ENCODE assay signal across 8 cellular contexts in the genomic region with DNA sequence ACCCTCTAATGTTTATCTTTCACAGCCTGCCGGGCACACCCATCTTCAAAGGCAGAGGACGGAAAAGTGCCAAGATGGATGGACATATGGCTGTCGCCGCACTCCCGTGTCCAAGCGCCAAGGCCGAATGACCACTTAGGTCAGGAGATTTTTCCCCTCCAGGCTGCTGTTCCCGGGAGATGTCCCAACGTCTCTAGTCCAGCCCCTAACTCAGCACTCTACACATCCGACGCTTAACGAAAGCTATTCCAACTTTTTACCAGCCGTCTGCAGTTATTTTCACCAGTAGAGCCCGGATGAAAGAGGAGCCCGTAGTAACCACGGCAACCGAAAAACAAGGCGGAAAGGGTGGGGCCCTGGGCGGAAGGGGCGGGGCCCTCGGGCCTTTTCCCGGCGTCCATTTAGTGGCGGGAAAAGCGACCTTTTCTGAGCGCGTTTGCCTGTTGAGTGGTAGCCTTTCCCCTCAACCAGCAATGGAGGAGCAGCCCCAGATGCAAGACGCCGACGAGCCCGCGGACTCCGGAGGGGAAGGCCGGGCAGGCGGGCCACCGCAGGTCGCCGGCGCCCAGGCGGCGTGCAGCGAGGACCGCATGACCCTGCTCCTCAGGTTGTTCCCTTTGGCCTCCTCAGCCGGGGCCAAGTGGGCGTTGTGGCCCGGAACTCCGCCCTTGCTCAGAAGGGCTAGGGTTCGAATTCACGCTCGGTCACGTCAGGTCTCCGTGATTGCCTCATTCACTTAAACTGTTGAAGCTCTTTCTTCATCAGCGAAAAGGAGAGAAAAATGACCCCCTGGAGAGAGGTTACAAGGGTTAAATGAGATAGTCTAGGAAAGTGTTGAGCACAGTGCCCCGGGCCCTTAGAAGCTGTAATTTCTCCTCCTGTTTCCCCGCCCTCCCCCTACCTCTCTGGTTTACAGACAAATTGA. TPM values are rescaled to one million over a fixed set of nuclear protein-coding genes. Genes with fewer than 3 reads are reported as not detected.
DNase-seq lines count a peak whose midpoint lies in the region; ATAC-seq and TF ChIP-seq lines count a peak whose summit lies in the region.

A gene with protein sequence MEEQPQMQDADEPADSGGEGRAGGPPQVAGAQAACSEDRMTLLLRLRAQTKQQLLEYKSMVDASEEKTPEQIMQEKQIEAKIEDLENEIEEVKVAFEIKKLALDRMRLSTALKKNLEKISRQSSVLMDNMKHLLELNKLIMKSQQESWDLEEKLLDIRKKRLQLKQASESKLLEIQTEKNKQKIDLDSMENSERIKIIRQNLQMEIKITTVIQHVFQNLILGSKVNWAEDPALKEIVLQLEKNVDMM (plus strand): TSS at position 422 of the 925 bp plus-strand sequence. CDS start 52 bp downstream, at position 474.

- H3K27me3 ChIP-seq in H7 (ENCODE audit: control insufficient read depth, insufficient read depth, low read length) (no peaks in the 10 kb centered on the region), Loucy (ENCODE audit: insufficient read depth, low read length, poor library complexity, severe bottlenecking) (no peaks in the 10 kb centered on the region), RWPE2 (ENCODE audit: insufficient read depth, poor library complexity, severe bottlenecking) (no peaks in the 10 kb centered on the region)

- no peaks in the 10 kb centered on the region for H3K9me3 ChIP-seq in Loucy (ENCODE audit: insufficient read depth, low read depth, low read length)
- H3K9me3 ChIP-seq in RWPE2 (ENCODE audit: severe bottlenecking), result no peaks in the 10 kb centered on the region

- POLR2A ChIA-PET in naive thymus-derived CD8-positive, alpha-beta T cell (lab: Charles Lee), result interaction anchor here (0.6 to 3.1 kb wide), 5 partner anchors 11 to 143 kb away, joined by 5 to 12 read pairs (median 6); partner anchors contain the start of genes CCDC125, CCNB1 and CDK7

- peak within 1 kb of the TSS; percentile 92 for H3K4me3 Mint-ChIP-seq in activated T-helper 17 cell treated with anti-CD3 and anti-CD28 coated beads, Interleukin-2, amount 50 U/mL, for 72 hours
- peak within 1 kb of the TSS; percentile 86 to 94 (median 90) for H3K4me3 Mint-ChIP-seq in naive thymus-derived CD8-positive, alpha-beta T cell

- no peaks in the 10 kb centered on the region for H3K9me2 ChIP-seq in Loucy (replicated peaks; ENCODE audit: low read depth, low read length)

- no peaks in the 10 kb centered on the region for H3K4me1 Mint-ChIP-seq in activated T-helper 17 cell treated with anti-CD3 and anti-CD28 coated beads, Interleukin-2, amount 50 U/mL, for 72 hours
- H3K4me1 Mint-ChIP-seq in naive thymus-derived CD8-positive, alpha-beta T cell, result peaks cover 7 to 20% (median 15%) of the 10 kb centered on the region in 4 donors

- H3K79me2 ChIP-seq in Loucy (ENCODE audit: insufficient read depth, low read length), result peaks cover 9% of the 10 kb centered on the region; the same call in 1 of the 2 replicates

- peak within 1 kb of the TSS; percentile 85 for H3K4me2 ChIP-seq in Loucy (ENCODE audit: low read depth, low read length, poor library complexity, severe bottlenecking)

- peaks cover 13% of the 10 kb centered on the region for H3K36me3 ChIP-seq in H7 (replicated peaks; ENCODE audit: control insufficient read depth, insufficient read depth, low read length)
- no peaks in the 10 kb centered on the region for H3K36me3 ChIP-seq in Loucy (ENCODE audit: insufficient read depth, low read length)
- H3K36me3 ChIP-seq in RWPE2 (ENCODE audit: low read depth), result peaks cover 30% of the 10 kb centered on the region

- TF ChIP-seq CTCF in Loucy (conservative IDR thresholded peaks at IDR 0.05; ENCODE audit: low read length) (no peak), RWPE2 (IDR thresholded peaks at IDR 0.05; ENCODE audit: poor library complexity, severe bottlenecking) (no peak), fibroblast of mammary gland (conservative IDR thresholded peaks at IDR 0.05; ENCODE audit: control insufficient read depth, insufficient read depth, low read depth, low read length) (no peak)

- peak within 1 kb of the TSS; percentile 89 for H2AFZ ChIP-seq in Loucy (ENCODE audit: low read length)

- H3K27ac ChIP-seq in RWPE2 (ENCODE audit: poor library complexity, severe bottlenecking), result peak within 1 kb of the TSS; percentile 66

- peaks cover 25% of the 10 kb centered on the region for H3K36me3 Mint-ChIP-seq in activated T-helper 17 cell treated with anti-CD3 and anti-CD28 coated beads, Interleukin-2, amount 50 U/mL, for 72 hours (ENCODE audit: low read depth)
- H3K36me3 Mint-ChIP-seq in naive thymus-derived CD8-positive, alpha-beta T cell, result peaks cover 0 to 3% (median 1%) of the 10 kb centered on the region in 3 donors

- DNase-seq in ELR (ENCODE audit: low read depth) (peak; percentile 94), H7 (peak; percentile 91), RWPE2 (ENCODE audit: low spot score) (peak; percentile 89), fibroblast of mammary gland (ENCODE audit: low read depth) (peak; percentile 86)
- DNase-seq in naive thymus-derived CD8-positive, alpha-beta T cell, result peak; percentile 83 to 96 (median 91)
- peak; percentile 87 to 91 (median 88) for DNase-seq in stimulated activated naive CD4-positive, alpha-beta T cell (lab: John Stamatoyannopoulos, UW)

- H3K4me1 ChIP-seq in Loucy (ENCODE audit: insufficient read depth, low read length, poor library complexity, severe bottlenecking) (peaks cover 12% of the 10 kb centered on the region), RWPE2 (ENCODE audit: insufficient read depth, poor library complexity, severe bottlenecking) (no peaks in the 10 kb centered on the region)

- peak within 1 kb of the TSS; percentile 82 for H3K9ac ChIP-seq in Loucy (ENCODE audit: low read depth, low read length, poor library complexity, severe bottlenecking)

- H3F3A ChIP-seq in Loucy (ENCODE audit: low read depth), result no peaks in the 10 kb centered on the region

- no peaks in the 10 kb centered on the region for H4K20me1 ChIP-seq in Loucy (ENCODE audit: insufficient read depth, low read length, poor library complexity, severe bottlenecking)

- H3K27ac Mint-ChIP-seq in activated T-helper 17 cell treated with anti-CD3 and anti-CD28 coated beads, Interleukin-2, amount 50 U/mL, for 72 hours, result peak within 1 kb of the TSS; percentile 95
- peak within 1 kb of the TSS; percentile 86 to 98 (median 95) for H3K27ac Mint-ChIP-seq in naive thymus-derived CD8-positive, alpha-beta T cell

- no peaks in the 10 kb centered on the region for H3K9me3 Mint-ChIP-seq in activated T-helper 17 cell treated with anti-CD3 and anti-CD28 coated beads, Interleukin-2, amount 50 U/mL, for 72 hours
- no peaks in the 10 kb centered on the region for H3K9me3 Mint-ChIP-seq in naive thymus-derived CD8-positive, alpha-beta T cell

- H3K27me3 Mint-ChIP-seq in activated T-helper 17 cell treated with anti-CD3 and anti-CD28 coated beads, Interleukin-2, amount 50 U/mL, for 72 hours, result no peaks in the 10 kb centered on the region
- no peaks in the 10 kb centered on the region for H3K27me3 Mint-ChIP-seq in naive thymus-derived CD8-positive, alpha-beta T cell

- H3K4me3 ChIP-seq in H7 (ENCODE audit: insufficient read depth, low read depth, low read length) (peak within 1 kb of the TSS; percentile 93), Loucy (ENCODE audit: low read length, poor library complexity, severe bottlenecking) (peak within 1 kb of the TSS; percentile 82), RWPE2 (ENCODE audit: severe bottlenecking) (peak within 1 kb of the TSS; percentile 78), fibroblast of mammary gland (ENCODE audit: control insufficient read depth, low read depth, low read length) (peak within 1 kb of the TSS; percentile 98)

- ATAC-seq in RWPE2 (ENCODE audit: low read depth), result peak; percentile 91
- ATAC-seq in activated T-helper 17 cell treated with anti-CD3 and anti-CD28 coated beads, Interleukin-2, amount 50 U/mL, for 72 hours (replicated peaks), result peak; percentile 96
- ATAC-seq in naive thymus-derived CD8-positive, alpha-beta T cell, result peak; percentile 91 to 95

RNA-seq across cellular contexts. Expression of the gene that starts here (rescaled TPM):
- total RNA-seq in H7 (2014; rRNA removed; shearing (Covaris generic)), result 101 and 132 TPM in 2 replicates
- 10 to 100 TPM; 36.0 to 49.4 TPM for total RNA-seq in activated T-helper 17 cell treated with anti-CD3 and anti-CD28 coated beads, Interleukin-2, amount 50 U/mL, for 72 hours
- 1 to 10 TPM; 8.3 to 9.7 TPM for total RNA-seq in naive thymus-derived CD8-positive, alpha-beta T cell
- polyA plus RNA-seq in naive thymus-derived CD8-positive, alpha-beta T cell, result 10 to 100 TPM in 2 of 3 donors, 1 to 10 TPM in 1; 8.2 to 10.7 (median 10.1) TPM

Comparison
In these comparisons a context has a peak if more than half of its experiments do, and no peak if none do; other contexts are left out.
1. Peak in every context shown above with its lines: DNase-seq, ATAC-seq, H3K4me3 ChIP-seq and H3K27ac ChIP-seq.